In genomic region chr6:11062715-11063114, GRCh38 we compare ENCODE assay signal across 21 cellular contexts. TPM values are rescaled to one million over a fixed set of nuclear protein-coding genes. Genes with fewer than 3 reads are reported as not detected.
"Had no signal": no experiment of that assay in that cellular context is flagged by ENCODE, and none has a peak within 500 bp of the region (broad histone marks: within the 10 kb centered on the region; RNA-seq: fewer than 3 reads in every experiment).

No MANE protein-coding gene starts in this region.

- FAIRE-seq: HepG2 had no signal

- ATAC-seq: HepG2, Panc1, PC-3, SK-N-SH treated with all-trans-retinoic acid at 6 μM for 48 hours had no signal

- DNase-seq: IMR-90, Kasumi-1, MM.1S, NCI-H1092 treated with DMSO at 0.1 percent for 48 hours, NCI-H1436, NCI-H187, NCI-H2029, NCI-H2171 treated with DMSO at 0.1 percent for 48 hours, NCI-H2227 treated with DMSO at 0.1 percent for 48 hours, NCI-H510A, NCI-H524 treated with DMSO at 0.1 percent for 48 hours, NCI-H69, NCI-H774, PC-3, SHP77 treated with DMSO at 0.1 percent for 48 hours, SJCRH30 had no signal

RNA-seq across cellular contexts. Expression of gene ELOVL2, which starts 18.6 kb away (rescaled TPM):
- total RNA-seq: HT-29 had no signal

RNA-seq across cellular contexts. Expression of gene ERVFRD-1, which starts 48.8 kb away (rescaled TPM):
- total RNA-seq: HepG2, HT-29, IMR-90, M059J, PC-3, SJCRH30 had no signal
